In the genomic region with DNA sequence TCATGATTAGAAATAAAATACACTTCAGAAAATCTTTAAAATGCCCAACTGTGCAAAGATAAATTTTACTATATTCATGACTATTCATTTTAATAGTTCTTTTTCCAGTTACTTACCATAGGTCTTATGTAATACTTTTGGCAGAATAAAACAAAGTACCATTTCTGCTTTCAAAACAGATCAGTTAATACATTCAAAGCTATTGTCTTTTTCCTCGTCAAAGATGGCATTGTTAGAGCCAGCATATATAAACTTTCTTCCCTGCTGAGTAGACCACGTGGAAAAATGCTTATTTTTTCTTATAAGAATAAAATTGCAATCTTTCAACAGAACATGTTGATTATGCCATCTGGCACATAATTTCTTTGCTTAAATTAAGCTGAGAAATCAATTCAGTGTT, we compare ENCODE assay signal across 24 cellular contexts.
"Had no signal": no experiment of that assay in that cellular context is flagged by ENCODE, and none has a peak within 500 bp of the region (broad histone marks: within the 10 kb centered on the region; RNA-seq: fewer than 3 reads in every experiment).

No MANE protein-coding gene starts in this region.

- ATAC-seq: naive thymus-derived CD8-positive, alpha-beta T cell; pancreas; psoas muscle; right lobe of liver; stimulated activated memory B cell treated with anti-CD40 and anti-IgM and Interleukin-4, amounts not matched to agents 10 μg/mL and 1 μg/mL and 100 μg/mL, for 72 hours; stimulated activated naive CD8-positive, alpha-beta T cell treated with anti-CD3 and anti-CD28 coated beads, Interleukin-15, amount 100 ng/mL, for 72 hours had no signal

- DNase-seq: islet precursor cell; left ventricle myocardium inferior; naive thymus-derived CD8-positive, alpha-beta T cell; nucleus accumbens; pancreas; psoas muscle; right lobe of liver; stimulated activated CD4-positive, alpha-beta T cell treated with anti-CD3 and anti-CD28 coated beads, Interleukin-1b, Interleukin-23, amount 100 ng/mL, for 48 hours; stimulated activated CD4-positive, alpha-beta T cell treated with anti-CD3 and anti-CD28 coated beads, Interleukin-2, amount 100 ng/mL, for 48 hours; stimulated activated CD4-positive, alpha-beta T cell treated with anti-CD3 and anti-CD28 coated beads, Interleukin-4, amount 100 ng/mL, for 4 hours; stimulated activated CD8-positive, alpha-beta memory T cell treated with anti-CD3 and anti-CD28 coated beads, Interleukin-4, amount 100 ng/mL, for 48 hours; stimulated activated naive CD4-positive, alpha-beta T cell treated with Interleukin-2 at 50 U/mL for 16 hours; stimulated activated naive CD8-positive, alpha-beta T cell treated with anti-CD3 and anti-CD28 coated beads, Interleukin-15, amount 100 ng/mL, for 72 hours; substantia nigra; testis; thyroid gland; transverse colon; upper lobe of left lung had no signal

- H3K9me3 ChIP-seq: left ventricle myocardium inferior, pancreas, psoas muscle, right atrium auricular region, right lobe of liver, testis, thyroid gland, transverse colon, upper lobe of left lung, vagina had no signal

- H3K27ac ChIP-seq: left ventricle myocardium inferior, pancreas, psoas muscle, right atrium auricular region, right lobe of liver, testis, thyroid gland, transverse colon, upper lobe of left lung, vagina had no signal

- H3K4me3 ChIP-seq: hepatocyte, left ventricle myocardium inferior, lung, pancreas, psoas muscle, right atrium auricular region, right lobe of liver, smooth muscle cell, testis, thyroid gland, transverse colon, upper lobe of left lung, vagina had no signal

- H3K36me3 ChIP-seq: left ventricle myocardium inferior, pancreas, right atrium auricular region, right lobe of liver, thyroid gland, transverse colon, upper lobe of left lung, vagina had no signal
